In genomic region chrX:63186137-63186536, GRCh38 we compare ENCODE assay signal across 18 cellular contexts.
DNase-seq lines count a peak whose midpoint lies in the region; ATAC-seq and TF ChIP-seq lines count a peak whose summit lies in the region.
"Had no signal": no experiment of that assay in that cellular context is flagged by ENCODE, and none has a peak within 500 bp of the region (broad histone marks: within the 10 kb centered on the region; RNA-seq: fewer than 3 reads in every experiment).

No MANE protein-coding gene starts in this region.

- H3K27ac Mint-ChIP-seq in MCF 10A (ENCODE audit: low read depth, unreplicated experiment): no peak overlapping the region
- H3K27ac Mint-ChIP-seq: T-cell had no signal

- no peak overlapping the region for H3K4me2 ChIP-seq in neuronal stem cell (ENCODE audit: insufficient read depth, low read length, poor library complexity, severe bottlenecking)
- H3K4me2 ChIP-seq: KMS-11 had no signal

- peaks cover 9% of the 10 kb centered on the region for H3K9me3 Mint-ChIP-seq in MCF 10A (ENCODE audit: unreplicated experiment)

- WGBS in neuronal stem cell (ENCODE audit: extremely low coverage in 2 of 2, insufficient read length in 2 of 2, insufficient replicate concordance in 1 of 2), 2 donors: no CpG with 5 or more reads among the region's 1 CpG

- H2BK5ac ChIP-seq in neuronal stem cell (ENCODE audit: low read length): no peak overlapping the region

- no peak overlapping the region for H2BK15ac ChIP-seq in neuronal stem cell (ENCODE audit: low read length)

- no peak for TF ChIP-seq CTCF in MCF 10A (IDR thresholded peaks at IDR 0.05; ENCODE audit: unreplicated experiment)
- TF ChIP-seq CTCF in breast epithelium (IDR thresholded peaks at IDR 0.05): no peak
- TF ChIP-seq CTCF in GM10266 (IDR thresholded peaks at IDR 0.05; ENCODE audit: control insufficient read depth, insufficient read depth, low read depth, missing control alignments): no peak

- H3K36me3 ChIP-seq in breast epithelium: no peaks in the 10 kb centered on the region
- H3K36me3 ChIP-seq in neuronal stem cell (replicated peaks in 1 of 2; ENCODE audit: control insufficient read depth in 2 of 2, insufficient read depth in 2 of 2, low read length in 2 of 2): no peaks in the 10 kb centered on the region

- no peak for TF ChIP-seq POLR2A in breast epithelium (IDR thresholded peaks at IDR 0.05)

- H4K8ac ChIP-seq in neuronal stem cell (ENCODE audit: low read depth, low read length): no peak overlapping the region

- H3K4me3 Mint-ChIP-seq in MCF 10A (ENCODE audit: unreplicated experiment): peak overlapping the region; percentile 24
- H3K4me3 Mint-ChIP-seq: T-cell had no signal

- no peaks in the 10 kb centered on the region for H3K27me3 Mint-ChIP-seq in MCF 10A (ENCODE audit: insufficient read depth, unreplicated experiment)

- H3K4me1 ChIP-seq in breast epithelium: no peaks in the 10 kb centered on the region
- no peaks in the 10 kb centered on the region for H3K4me1 ChIP-seq in neuronal stem cell (ENCODE audit: control insufficient read depth in 2 of 2, insufficient read depth in 1 of 2, low read depth in 1 of 2, low read length in 2 of 2)

- H3K4me3 ChIP-seq in breast epithelium (no peak overlapping the region), neuronal stem cell (ENCODE audit: low read length in 2 of 2) (no peak overlapping the region)
- H3K4me3 ChIP-seq: SK-N-MC had no signal

- H3K18ac ChIP-seq in neuronal stem cell (ENCODE audit: low read length): no peak overlapping the region

- no peak overlapping the region for H2AFZ ChIP-seq in neuronal stem cell (ENCODE audit: low read length)

- no TSS peak for BruUV-seq in MCF 10A (replicated peaks; lab: Mats Ljungman, UMichigan)

- no peak overlapping the region for H2BK12ac ChIP-seq in neuronal stem cell (ENCODE audit: low read length)

- H3K9ac ChIP-seq in neuronal stem cell (ENCODE audit: low read depth, low read length, poor library complexity): no peak overlapping the region
- H3K9ac ChIP-seq: KMS-11 had no signal

- H3K27ac ChIP-seq in breast epithelium (no peak overlapping the region), neuronal stem cell (replicated peaks; ENCODE audit: low read length) (no peak overlapping the region)
- H3K27ac ChIP-seq: 22Rv1, HL-60, KMS-11, SK-N-MC had no signal

- H3K27me3 ChIP-seq in breast epithelium (no peaks in the 10 kb centered on the region), neuronal stem cell (ENCODE audit: control insufficient read depth in 3 of 3, insufficient read depth in 3 of 3, low read depth in 1 of 3, low read length in 3 of 3) (no peaks in the 10 kb centered on the region)

- no peak overlapping the region for H3K23ac ChIP-seq in neuronal stem cell (ENCODE audit: low read depth, low read length, poor library complexity)

- POLR2A ChIA-PET in MCF 10A (lab: Yijun Ruan, JAX): no interaction called here

- H4K91ac ChIP-seq in neuronal stem cell (ENCODE audit: low read depth, low read length, poor library complexity): no peak overlapping the region

- in situ Hi-C loops in KBM-7 (cut with MboI; ENCODE audit: low pct_unique_long_range_greater_than_20kb, low sequenced_read_pairs): no loop called here

- CTCF ChIA-PET in MCF 10A (lab: Yijun Ruan, JAX): no interaction called here

- no peaks in the 10 kb centered on the region for H3K9me3 ChIP-seq in breast epithelium
- H3K9me3 ChIP-seq in neuronal stem cell (replicated peaks in 1 of 2; ENCODE audit: control insufficient read depth in 2 of 2, insufficient read depth in 1 of 2, low read depth in 1 of 2, low read length in 2 of 2): no peaks in the 10 kb centered on the region

- no peaks in the 10 kb centered on the region for H3K79me1 ChIP-seq in neuronal stem cell (ENCODE audit: low read depth, low read length)

- no peak overlapping the region for H2AK5ac ChIP-seq in neuronal stem cell (ENCODE audit: low read depth, low read length)

- DNase-seq in MCF 10A (ENCODE audit: unreplicated experiment) (peak; percentile 15), breast epithelium (ENCODE audit: low spot score in 2 of 2) (no peak), KBM-7 (peak; percentile 2), RPMI7951 (ENCODE audit: low read depth) (peak; percentile 54), NOMO-1 treated with DMSO at 0.1 percent for 48 hours (lab: John Stamatoyannopoulos, UW; ENCODE audit: unreplicated experiment) (no peak), neuronal stem cell (ENCODE audit: low spot score) (no peak), GM10266 (ENCODE audit: extremely low spot score) (no peak)
- DNase-seq: DND-41, GF-D8, NCI-H1417 treated with DMSO at 0.1 percent for 48 hours, NCI-H2029, NCI-H510A treated with DMSO at 0.1 percent for 48 hours, T-cell had no signal

- H2BK120ac ChIP-seq in neuronal stem cell (ENCODE audit: low read depth, low read length): no peak overlapping the region

- intact Hi-C loops in MCF 10A (cut with micrococcal nuclease) (no loop called here), breast epithelium (cut with DNase I; ENCODE audit: low total_unique reads) (no loop called here)

- H3K4me1 Mint-ChIP-seq in MCF 10A (ENCODE audit: insufficient read depth, unreplicated experiment): no peaks in the 10 kb centered on the region
- H3K4me1 Mint-ChIP-seq: T-cell had no signal

- no peak overlapping the region for H3K4ac ChIP-seq in neuronal stem cell (ENCODE audit: low read length)

- ATAC-seq in HG02642 (IDR thresholded peaks at IDR 0.05; ENCODE audit: poor library complexity, unreplicated experiment): no peak
- ATAC-seq: T-cell had no signal

- H3K36me3 Mint-ChIP-seq in MCF 10A (ENCODE audit: insufficient read depth, unreplicated experiment): no peaks in the 10 kb centered on the region
- H3K36me3 Mint-ChIP-seq: T-cell had no signal

- no peak overlapping the region for H3K14ac ChIP-seq in neuronal stem cell (ENCODE audit: low read length)

Comparison
In these comparisons a context has a peak if more than half of its experiments do, and no peak if none do; other contexts are left out.
1. DNase-seq: peak in MCF 10A (single experiment), KBM-7 (single experiment) and RPMI7951 (single experiment); none in breast epithelium (0 of 2), NOMO-1 treated with DMSO at 0.1 percent for 48 hours (single experiment), neuronal stem cell (single experiment) and GM10266 (single experiment).